In genomic region chr10:78931333-78932083, GRCh38 we compare ENCODE assay signal across 8 cellular contexts.
DNase-seq lines count a peak whose midpoint lies in the region.

No MANE protein-coding gene starts in this region.

- intact Hi-C loops in posterior vena cava (cut with DNase I): no loop called here

- DNase-seq in EH (ENCODE audit: low read depth) (peak; percentile 97), NCI-H69 (lab: John Stamatoyannopoulos, UW) (peak; percentile 83), fibroblast of gingiva (ENCODE audit: low read depth) (peak; percentile 94), posterior vena cava (ENCODE audit: low spot score) (peak; percentile 92), T-helper 2 cell (no peak), medulla oblongata (ENCODE audit: extremely low spot score) (no peak), D341Med (ENCODE audit: low spot score) (no peak), NOMO-1 treated with DMSO at 0.1 percent for 48 hours (lab: John Stamatoyannopoulos, UW; ENCODE audit: unreplicated experiment) (no peak)

Comparison
In these comparisons a context has a peak if more than half of its experiments do, and no peak if none do; other contexts are left out.
1. DNase-seq: peak in EH (single experiment), NCI-H69 (single experiment), fibroblast of gingiva (single experiment) and posterior vena cava (single experiment); none in T-helper 2 cell (0 of 5), medulla oblongata (single experiment), D341Med (single experiment) and NOMO-1 treated with DMSO at 0.1 percent for 48 hours (single experiment).